Comparison of ENCODE assay signal across 14 cellular contexts in the genomic region with DNA sequence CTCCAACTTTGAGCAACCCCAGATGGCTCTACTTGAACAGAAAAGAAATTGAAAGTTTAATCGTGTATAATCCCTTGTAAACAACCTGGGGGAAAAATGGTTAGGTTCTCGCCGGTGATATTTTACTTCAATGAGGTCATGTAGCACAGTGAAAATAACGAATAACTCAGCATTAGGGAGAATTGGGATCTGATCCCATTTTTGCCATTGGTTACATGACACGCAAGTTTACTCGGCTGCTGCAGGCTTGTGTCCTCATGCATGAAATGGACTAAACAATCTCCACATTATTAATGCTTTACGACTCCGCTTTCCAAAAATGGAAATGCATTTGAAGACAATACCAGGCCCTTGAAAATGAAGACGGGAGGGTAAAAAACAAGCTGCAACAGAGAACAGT. TPM values are rescaled to one million over a fixed set of nuclear protein-coding genes. Genes with fewer than 3 reads are reported as not detected.
DNase-seq lines count a peak whose midpoint lies in the region; ATAC-seq, FAIRE-seq and TF ChIP-seq lines count a peak whose summit lies in the region.
"Had no signal": no experiment of that assay in that cellular context is flagged by ENCODE, and none has a peak within 500 bp of the region (broad histone marks: within the 10 kb centered on the region; RNA-seq: fewer than 3 reads in every experiment).

No MANE protein-coding gene starts in this region.

- peaks cover 52 to 70% (median 60%) of the 10 kb centered on the region in 3 donors for H3K4me1 Mint-ChIP-seq in T-cell

- no peaks in the 10 kb centered on the region for H3K27me3 Mint-ChIP-seq in T-cell

- POLR2A ChIA-PET in T-cell (lab: Charles Lee) = interaction anchor here in 1 of 2 donors (0.7 kb wide), 1 partner anchor 11 kb away, joined by 3 read pairs; no protein-coding TSS in a partner anchor

- peak overlapping the region; percentile 51 for H3K4me3 ChIP-seq in GM12865 (ENCODE audit: low read depth, low read length)
- H3K4me3 ChIP-seq: thyroid gland had no signal

- H3K27ac Mint-ChIP-seq in T-cell = peak overlapping the region in 1 of 2 donors; percentile 86

- in situ Hi-C loops in ACHN (cut with HindIII; ENCODE audit: low pct_ligation_motif_present, low pct_unique_long_range_greater_than_20kb, low sequenced_read_pairs) = no loop called here

- CTCF ChIA-PET in T-cell (lab: Charles Lee) = interaction anchor here in 1 of 2 donors (0.9 to 1.9 kb wide), 4 partner anchors 11 to 135 kb away, joined by 3 to 7 read pairs (median 6); no protein-coding TSS in a partner anchor

- no peak for ATAC-seq in T-cell (replicated peaks in 1 of 4)
- ATAC-seq in stimulated activated naive CD8-positive, alpha-beta T cell treated with anti-CD3 and anti-CD28 coated beads, Interleukin-15, Interleukin-2, amounts not matched to agents 100 U/mL and 50 U/mL, for 24 hours = no peak

- H3K27ac ChIP-seq in 22Rv1 = peak overlapping the region; percentile 73

- H3K4me3 Mint-ChIP-seq in T-cell = peak overlapping the region in 2 of 3 donors; percentile 59 to 74

- H3K36me3 Mint-ChIP-seq in T-cell = no peaks in the 10 kb centered on the region

- no peaks in the 10 kb centered on the region for H3K9me3 Mint-ChIP-seq in T-cell

- TF ChIP-seq CTCF in 22Rv1 (IDR thresholded peaks at IDR 0.05) (no peak), GM12865 (IDR thresholded peaks at IDR 0.05; ENCODE audit: insufficient read depth, low read depth, low read length, missing control alignments) (no peak)

- FAIRE-seq in islet of Langerhans (lab: Jason Lieb, UNC) = peak; percentile 27

- DNase-seq in GM12865 (ENCODE audit: low read depth) (no peak), T-cell (no peak), ACHN (no peak), GM19238 (ENCODE audit: insufficient read length, low spot score) (no peak), hepatic stellate cell (ENCODE audit: low spot score) (no peak)
- no peak for DNase-seq in stimulated activated naive CD8-positive, alpha-beta T cell treated with anti-CD3 and anti-CD28 coated beads, Interleukin-15, Interleukin-2, amounts not matched to agents 100 U/mL and 50 U/mL, for 24 hours
- DNase-seq: COR-L47; GOT3; NCI-H1436; RPMI8226; stimulated activated CD4-positive, alpha-beta T cell treated with anti-CD3 and anti-CD28 coated beads, Interleukin-1b, Interleukin-23, amount 100 ng/mL, for 48 hours; thyroid gland had no signal

RNA-seq across cellular contexts. Expression of gene LRRC37A3, which starts 45.5 kb away (rescaled TPM):
- total RNA-seq in T-cell = 10 to 100 TPM in 4 of 5 donors, 1 to 10 TPM in 1; 9.2 to 65.8 (median 14.0) TPM
